In genomic region chr20:24617757-24618450, GRCh38 we compare ENCODE assay signal across 14 cellular contexts.
DNase-seq lines count a peak whose midpoint lies in the region; ATAC-seq and TF ChIP-seq lines count a peak whose summit lies in the region.
"Had no signal": no experiment of that assay in that cellular context is flagged by ENCODE, and none has a peak within 500 bp of the region (broad histone marks: within the 10 kb centered on the region; RNA-seq: fewer than 3 reads in every experiment).

No MANE protein-coding gene starts in this region.

- no peak overlapping the region for H3K27ac Mint-ChIP-seq in activated CD8-positive, alpha-beta T cell treated with anti-CD3 and anti-CD28 coated beads for 36 hours
- H3K27ac Mint-ChIP-seq: CD8-positive, alpha-beta memory T cell had no signal

- peak overlapping the region in 9 of 11 experiments; percentile 1 to 77 (median 63); a peak in 17 of 22 replicates for H3K4me2 ChIP-seq in BLaER1 treated with 17β-estradiol and CSF1 and Interleukin-3, amounts not matched to agents 10 nM and 100 nM

- H3K4me1 ChIP-seq in BLaER1 treated with 17β-estradiol and CSF1 and Interleukin-3, amounts not matched to agents 10 nM and 100 nM: peaks cover 12 to 78% (median 71%) of the 10 kb centered on the region in 10 experiments
- H3K4me1 ChIP-seq in upper lobe of left lung: no peaks in the 10 kb centered on the region
- H3K4me1 ChIP-seq in breast epithelium: no peaks in the 10 kb centered on the region
- H3K4me1 ChIP-seq: Caco-2 had no signal

- no peak for TF ChIP-seq POLR2A in upper lobe of left lung (IDR thresholded peaks at IDR 0.05)
- TF ChIP-seq POLR2A in breast epithelium (IDR thresholded peaks at IDR 0.05): no peak

- no peaks in the 10 kb centered on the region for H3K4me1 Mint-ChIP-seq in activated CD8-positive, alpha-beta T cell treated with anti-CD3 and anti-CD28 coated beads for 36 hours (ENCODE audit: low read depth)
- H3K4me1 Mint-ChIP-seq: CD8-positive, alpha-beta memory T cell had no signal

- 78 to 84% methylated on average over 5 to 7 of the region's 21 CpGs for WGBS in upper lobe of left lung, 2 donors

- H3K4me3 ChIP-seq in BLaER1 treated with 17β-estradiol and CSF1 and Interleukin-3, amounts not matched to agents 10 nM and 100 nM: no peak overlapping the region
- H3K4me3 ChIP-seq in coronary artery (no peak overlapping the region), upper lobe of left lung (no peak overlapping the region), breast epithelium (no peak overlapping the region)

- no peaks in the 10 kb centered on the region for H4K20me1 ChIP-seq in BLaER1 treated with 17β-estradiol and CSF1 and Interleukin-3, amounts not matched to agents 10 nM and 100 nM

- H3K4me3 Mint-ChIP-seq in activated CD8-positive, alpha-beta T cell treated with anti-CD3 and anti-CD28 coated beads for 36 hours: no peak overlapping the region
- H3K4me3 Mint-ChIP-seq: CD8-positive, alpha-beta memory T cell had no signal

- peak; percentile 10 for ATAC-seq in sciatic nerve
- ATAC-seq in upper lobe of left lung (ENCODE audit: low FRiP score in 2 of 2): peak; percentile 3 to 30
- no peak for ATAC-seq in activated CD8-positive, alpha-beta T cell treated with anti-CD3 and anti-CD28 coated beads for 36 hours
- ATAC-seq: HCT116 had no signal

- H3K36me3 ChIP-seq in BLaER1 treated with 17β-estradiol and CSF1 and Interleukin-3, amounts not matched to agents 10 nM and 100 nM: no peaks in the 10 kb centered on the region
- H3K36me3 ChIP-seq in upper lobe of left lung (no peaks in the 10 kb centered on the region), breast epithelium (no peaks in the 10 kb centered on the region)
- H3K36me3 ChIP-seq: BE2C had no signal

- no peak for TF ChIP-seq CTCF in coronary artery (IDR thresholded peaks at IDR 0.05)
- TF ChIP-seq CTCF in upper lobe of left lung (IDR thresholded peaks at IDR 0.05): no peak
- TF ChIP-seq CTCF in breast epithelium (IDR thresholded peaks at IDR 0.05): no peak
- no peak for TF ChIP-seq CTCF in activated CD8-positive, alpha-beta T cell treated with anti-CD3 and anti-CD28 coated beads for 36 hours (IDR thresholded peaks at IDR 0.05)

- H3K36me3 Mint-ChIP-seq in activated CD8-positive, alpha-beta T cell treated with anti-CD3 and anti-CD28 coated beads for 36 hours (ENCODE audit: low read depth): no peaks in the 10 kb centered on the region
- H3K36me3 Mint-ChIP-seq: CD8-positive, alpha-beta memory T cell had no signal

- intact Hi-C loops in sciatic nerve (cut with DNase I): no loop called here
- intact Hi-C loops in breast epithelium (cut with DNase I; ENCODE audit: low total_unique reads): no loop called here
- intact Hi-C loops in activated CD8-positive, alpha-beta T cell treated with anti-CD3 and anti-CD28 coated beads for 36 hours (cut with micrococcal nuclease): no loop called here

- H3K27me3 Mint-ChIP-seq in activated CD8-positive, alpha-beta T cell treated with anti-CD3 and anti-CD28 coated beads for 36 hours: no peaks in the 10 kb centered on the region

- H3K9me3 Mint-ChIP-seq in activated CD8-positive, alpha-beta T cell treated with anti-CD3 and anti-CD28 coated beads for 36 hours: no peaks in the 10 kb centered on the region
- H3K9me3 Mint-ChIP-seq: CD8-positive, alpha-beta memory T cell had no signal

- no peak for TF ChIP-seq EP300 in upper lobe of left lung (IDR thresholded peaks at IDR 0.05)

- H3K27ac ChIP-seq in BLaER1 treated with 17β-estradiol and CSF1 and Interleukin-3, amounts not matched to agents 10 nM and 100 nM: peak overlapping the region in 2 of 11 experiments; percentile 18 to 56; a peak in 2 of 22 replicates
- H3K27ac ChIP-seq in coronary artery: no peak overlapping the region
- no peak overlapping the region for H3K27ac ChIP-seq in upper lobe of left lung
- H3K27ac ChIP-seq in breast epithelium: no peak overlapping the region
- H3K27ac ChIP-seq: HL-60 had no signal

- H3K9ac ChIP-seq in BLaER1 treated with 17β-estradiol and CSF1 and Interleukin-3, amounts not matched to agents 10 nM and 100 nM: peak overlapping the region in 1 of 11 experiments; percentile 24; a peak in 1 of 22 replicates

- CTCF ChIA-PET in activated CD8-positive, alpha-beta T cell treated with anti-CD3 and anti-CD28 coated beads for 36 hours (lab: Charles Lee): no interaction called here

- no peaks in the 10 kb centered on the region for H3K9me3 ChIP-seq in BLaER1 treated with 17β-estradiol and CSF1 and Interleukin-3, amounts not matched to agents 10 nM and 100 nM (replicated peaks in 1 of 11)
- H3K9me3 ChIP-seq in upper lobe of left lung (no peaks in the 10 kb centered on the region), breast epithelium (no peaks in the 10 kb centered on the region)
- H3K9me3 ChIP-seq: BE2C, Caco-2 had no signal

- DNase-seq in coronary artery (ENCODE audit: low spot score) (peak; percentile 55), sciatic nerve (ENCODE audit: low spot score) (no peak), upper lobe of left lung (peak in 1 of 2 donors; percentile 21), breast epithelium (ENCODE audit: low spot score in 2 of 2) (no peak), occipital lobe (lab: John Stamatoyannopoulos, UW) (no peak)
- DNase-seq in activated CD8-positive, alpha-beta T cell treated with anti-CD3 and anti-CD28 coated beads for 36 hours: no peak
- DNase-seq: BE2C; Caco-2; CD8-positive, alpha-beta memory T cell; DND-41; GDM1 had no signal

- 0 out of 22 replicates have a peak, but pooled peaks cover 0 to 11% (median 0%) of the 10 kb centered on the region in 11 experiments for H3K27me3 ChIP-seq in BLaER1 treated with 17β-estradiol and CSF1 and Interleukin-3, amounts not matched to agents 10 nM and 100 nM
- H3K27me3 ChIP-seq in upper lobe of left lung: no peaks in the 10 kb centered on the region
- H3K27me3 ChIP-seq in breast epithelium: peaks cover 0 to 34% of the 10 kb centered on the region in 2 donors
- H3K27me3 ChIP-seq: BE2C had no signal

- POLR2A ChIA-PET in activated CD8-positive, alpha-beta T cell treated with anti-CD3 and anti-CD28 coated beads for 36 hours (lab: Charles Lee): no interaction called here
